ENCODE assay signal across 17 cellular contexts in the genomic region with DNA sequence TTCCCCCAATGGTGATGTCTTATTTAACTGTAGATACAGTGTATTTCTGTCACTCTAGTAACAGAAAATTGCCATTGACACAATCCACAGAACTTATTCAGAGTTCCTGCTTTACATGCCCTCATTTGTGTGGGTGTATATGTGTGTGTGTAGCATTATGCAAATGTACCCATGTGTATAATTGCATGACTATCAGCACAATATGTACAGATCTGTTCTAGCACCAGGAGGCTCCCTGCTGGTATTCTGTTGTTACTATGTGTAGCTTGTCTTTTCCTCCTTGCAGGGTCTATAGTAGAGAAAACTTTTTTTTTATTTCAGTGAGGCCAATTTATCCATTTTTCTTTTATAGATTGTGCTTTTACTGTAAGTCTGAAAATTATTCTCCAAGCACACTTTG. TPM values are rescaled to one million over a fixed set of nuclear protein-coding genes. Genes with fewer than 3 reads are reported as not detected.
A peak's percentile ranks its signal among the peaks of the same experiment; 100 is the strongest.
DNase-seq lines count a peak whose midpoint lies in the region; ATAC-seq and TF ChIP-seq lines count a peak whose summit lies in the region.
"Had no signal": no experiment of that assay in that cellular context is flagged by ENCODE, and none has a peak within 500 bp of the region (broad histone marks: within the 10 kb centered on the region; RNA-seq: fewer than 3 reads in every experiment).

No MANE protein-coding gene starts in this region.

- TF ChIP-seq CTCF in omental fat pad (IDR thresholded peaks at IDR 0.05), result no peak

- in situ Hi-C loops in KBM-7 (cut with MboI; ENCODE audit: low pct_unique_long_range_greater_than_20kb, low sequenced_read_pairs), result no loop called here

- ATAC-seq in omental fat pad (ENCODE audit: low FRiP score) (no peak), GM19324 (IDR thresholded peaks at IDR 0.05; ENCODE audit: low FRiP score, unreplicated experiment) (no peak)
- ATAC-seq: HCT116 had no signal

- DNase-seq in NAMALWA (ENCODE audit: low spot score) (peak; percentile 13), NCI-H69 (lab: John Stamatoyannopoulos, UW) (peak; percentile 3), putamen (ENCODE audit: low spot score) (peak; percentile 10), omental fat pad (ENCODE audit: low spot score) (no peak), KBM-7 (no peak)
- DNase-seq: ACHN; CD4-positive, alpha-beta memory T cell; DMS153; DMS79; GDM1; GOT3; H7; HFFc6 had no signal

RNA-seq across cellular contexts. Expression of a gene that starts 16.5 kb away (rescaled TPM):
- total RNA-seq in omental fat pad, result not detected
- total RNA-seq: CD4-positive, alpha-beta memory T cell; Daoy; H7; HFFc6 had no signal

RNA-seq across cellular contexts. Expression of a gene that starts 32.5 kb away (rescaled TPM):
- total RNA-seq in omental fat pad, result 1 to 10 TPM in 1 of 4 donors, under 1 TPM in 1, not detected in 2; 0.72 to 1.2 TPM
- total RNA-seq: CD4-positive, alpha-beta memory T cell; Daoy; H7; HepG2; HFFc6 had no signal

Comparison
In these comparisons a context has a peak if more than half of its experiments do, and no peak if none do; other contexts are left out.
1. DNase-seq: peak in NAMALWA (single experiment), NCI-H69 (single experiment) and putamen (single experiment); none in omental fat pad (single experiment) and KBM-7 (single experiment).